14 cellular contexts compared by ENCODE assay signal in genomic region chr6:136683209-136683941, GRCh38.
DNase-seq lines count a peak whose midpoint lies in the region; ATAC-seq and TF ChIP-seq lines count a peak whose summit lies in the region.
"Had no signal": no experiment of that assay in that cellular context is flagged by ENCODE, and none has a peak within 500 bp of the region (broad histone marks: within the 10 kb centered on the region; RNA-seq: fewer than 3 reads in every experiment).

No MANE protein-coding gene starts in this region.

- H3K9me3 ChIP-seq in gastroesophageal sphincter: no peaks in the 10 kb centered on the region
- no peaks in the 10 kb centered on the region for H3K9me3 ChIP-seq in stomach

- WGBS in gastroesophageal sphincter (ENCODE audit: low coverage in 1 of 2), 2 donors: 68 to 87% methylated on average over 3 to 4 of the region's 4 CpGs
- 90 to 97% (median 95%) methylated on average over 4 of the region's 4 CpGs for WGBS in stomach, 5 donors

- TF ChIP-seq POLR2A in gastroesophageal sphincter (IDR thresholded peaks at IDR 0.05) (no peak), stomach (IDR thresholded peaks at IDR 0.05) (no peak)

- intact Hi-C loops in Right ventricle myocardium superior (cut with DNase I): no loop called here
- intact Hi-C loops in cardiac septum (cut with DNase I): no loop called here
- intact Hi-C loops in stomach (cut with DNase I; ENCODE audit: low total_unique reads): no loop called here

- H3K36me3 ChIP-seq in gastroesophageal sphincter (no peaks in the 10 kb centered on the region), stomach (peaks cover 0 to 16% (median 5%) of the 10 kb centered on the region in 4 donors)

- H3K4me3 ChIP-seq in gastroesophageal sphincter (no peak overlapping the region), stomach (no peak overlapping the region)

- TF ChIP-seq CTCF in gastroesophageal sphincter (IDR thresholded peaks at IDR 0.05) (no peak), stomach (IDR thresholded peaks at IDR 0.05) (no peak)

- ATAC-seq in Right ventricle myocardium superior (ENCODE audit: poor library complexity) (peak; percentile 50), gastroesophageal sphincter (peak; percentile 62)

- TF ChIP-seq EP300 in gastroesophageal sphincter (IDR thresholded peaks at IDR 0.05): no peak
- no peak for TF ChIP-seq EP300 in stomach (IDR thresholded peaks at IDR 0.05)

- no peak overlapping the region for H3K27ac ChIP-seq in gastroesophageal sphincter
- H3K27ac ChIP-seq in stomach: peak overlapping the region in 3 of 5 donors; percentile 10 to 40 (median 36)
- H3K27ac ChIP-seq in substantia nigra (ENCODE audit: low read depth, low read length, poor library complexity, severe bottlenecking): no peak overlapping the region

- H3K27me3 ChIP-seq in gastroesophageal sphincter (no peaks in the 10 kb centered on the region), stomach (no peaks in the 10 kb centered on the region)

- H3K4me1 ChIP-seq in gastroesophageal sphincter (peaks cover 0 to 19% (median 0%) of the 10 kb centered on the region in 3 donors), stomach (peaks cover 7 to 38% (median 14%) of the 10 kb centered on the region in 4 donors)

- no peak for DNase-seq in Right ventricle myocardium superior
- no peak for DNase-seq in cardiac septum (ENCODE audit: low spot score)
- DNase-seq in stomach: no peak
- no peak for DNase-seq in NCI-H187 (lab: John Stamatoyannopoulos, UW)
- no peak for DNase-seq in cerebellar cortex (ENCODE audit: low spot score)
- DNase-seq in EL: no peak
- no peak for DNase-seq in substantia nigra (lab: John Stamatoyannopoulos, UW)
- DNase-seq: C1 segment of cervical spinal cord; CD4-positive, alpha-beta T cell; COR-L47; DND-41; HCEC 1CT; HFFc6 had no signal

Comparison
In these comparisons a context has a peak if more than half of its experiments do, and no peak if none do; other contexts are left out.
1. H3K27ac ChIP-seq: peak in stomach (3 of 5); none in gastroesophageal sphincter (0 of 4) and substantia nigra (single experiment).